ENCODE assay signal across 1 cellular context in the genomic region with DNA sequence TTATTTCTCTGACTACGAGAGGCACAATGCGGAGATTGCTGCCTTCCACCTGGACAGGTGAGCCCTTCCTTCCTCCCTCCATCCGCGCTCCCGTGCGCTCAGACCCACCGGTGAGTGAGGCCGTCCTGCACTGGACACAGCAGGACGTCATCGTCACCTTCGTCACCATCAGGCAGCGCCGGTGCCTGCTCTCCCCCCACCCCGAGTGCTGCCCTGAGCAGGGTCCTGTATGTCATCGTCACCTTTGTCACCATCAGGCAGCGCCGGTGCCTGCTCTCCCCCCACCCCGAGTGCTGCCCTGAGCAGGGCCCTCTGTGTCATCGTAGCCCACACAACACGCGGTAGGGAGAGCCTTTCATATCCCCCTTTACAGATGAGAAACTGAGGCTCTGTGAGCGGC.
TF ChIP-seq lines count a peak whose summit lies in the region.

No MANE protein-coding gene starts in this region.

TF ChIP-seq in K562, 482 proteins besides CTCF, POLR2A, EP300 and RAD21:
- TF ChIP-seq, protein P1, sequence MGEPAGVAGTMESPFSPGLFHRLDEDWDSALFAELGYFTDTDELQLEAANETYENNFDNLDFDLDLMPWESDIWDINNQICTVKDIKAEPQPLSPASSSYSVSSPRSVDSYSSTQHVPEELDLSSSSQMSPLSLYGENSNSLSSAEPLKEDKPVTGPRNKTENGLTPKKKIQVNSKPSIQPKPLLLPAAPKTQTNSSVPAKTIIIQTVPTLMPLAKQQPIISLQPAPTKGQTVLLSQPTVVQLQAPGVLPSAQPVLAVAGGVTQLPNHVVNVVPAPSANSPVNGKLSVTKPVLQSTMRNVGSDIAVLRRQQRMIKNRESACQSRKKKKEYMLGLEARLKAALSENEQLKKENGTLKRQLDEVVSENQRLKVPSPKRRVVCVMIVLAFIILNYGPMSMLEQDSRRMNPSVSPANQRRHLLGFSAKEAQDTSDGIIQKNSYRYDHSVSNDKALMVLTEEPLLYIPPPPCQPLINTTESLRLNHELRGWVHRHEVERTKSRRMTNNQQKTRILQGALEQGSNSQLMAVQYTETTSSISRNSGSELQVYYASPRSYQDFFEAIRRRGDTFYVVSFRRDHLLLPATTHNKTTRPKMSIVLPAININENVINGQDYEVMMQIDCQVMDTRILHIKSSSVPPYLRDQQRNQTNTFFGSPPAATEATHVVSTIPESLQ (CRISPR knock-in tag; IDR thresholded peaks at IDR 0.05), result no peak
- TF ChIP-seq, protein P2, sequence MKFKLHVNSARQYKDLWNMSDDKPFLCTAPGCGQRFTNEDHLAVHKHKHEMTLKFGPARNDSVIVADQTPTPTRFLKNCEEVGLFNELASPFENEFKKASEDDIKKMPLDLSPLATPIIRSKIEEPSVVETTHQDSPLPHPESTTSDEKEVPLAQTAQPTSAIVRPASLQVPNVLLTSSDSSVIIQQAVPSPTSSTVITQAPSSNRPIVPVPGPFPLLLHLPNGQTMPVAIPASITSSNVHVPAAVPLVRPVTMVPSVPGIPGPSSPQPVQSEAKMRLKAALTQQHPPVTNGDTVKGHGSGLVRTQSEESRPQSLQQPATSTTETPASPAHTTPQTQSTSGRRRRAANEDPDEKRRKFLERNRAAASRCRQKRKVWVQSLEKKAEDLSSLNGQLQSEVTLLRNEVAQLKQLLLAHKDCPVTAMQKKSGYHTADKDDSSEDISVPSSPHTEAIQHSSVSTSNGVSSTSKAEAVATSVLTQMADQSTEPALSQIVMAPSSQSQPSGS (CRISPR knock-in tag; IDR thresholded peaks at IDR 0.05), result no peak
- TF ChIP-seq PHF20 (IDR thresholded peaks at IDR 0.05; ENCODE audit: partially characterized antibody) (no peak), HCFC1 (IDR thresholded peaks at IDR 0.05; ENCODE audit: low read depth, low read length) (no peak), ARNT (IDR thresholded peaks at IDR 0.05) (no peak), ZNF780A (CRISPR knock-in tag; IDR thresholded peaks at IDR 0.05) (no peak), ZNF696 (CRISPR knock-in tag; conservative IDR thresholded peaks at IDR 0.05) (no peak), HLTF (IDR thresholded peaks at IDR 0.05) (no peak), KLF16 (IDR thresholded peaks at IDR 0.05) (no peak), GTF2F1 (IDR thresholded peaks at IDR 0.05; ENCODE audit: low read depth, low read length) (no peak), FOXK2 (conservative IDR thresholded peaks at IDR 0.05 in 1 of 2, IDR thresholded peaks at IDR 0.05 in 1 of 2; ENCODE audit: low read depth in 2 of 2) (no peak), JUNB (CRISPR knock-in tag; conservative IDR thresholded peaks at IDR 0.05) (no peak), SRSF1 (IDR thresholded peaks at IDR 0.05; ENCODE audit: low read depth, low read length) (no peak), NCOA1 (IDR thresholded peaks at IDR 0.05; ENCODE audit: low read depth) (no peak)
- TF ChIP-seq, protein P3, sequence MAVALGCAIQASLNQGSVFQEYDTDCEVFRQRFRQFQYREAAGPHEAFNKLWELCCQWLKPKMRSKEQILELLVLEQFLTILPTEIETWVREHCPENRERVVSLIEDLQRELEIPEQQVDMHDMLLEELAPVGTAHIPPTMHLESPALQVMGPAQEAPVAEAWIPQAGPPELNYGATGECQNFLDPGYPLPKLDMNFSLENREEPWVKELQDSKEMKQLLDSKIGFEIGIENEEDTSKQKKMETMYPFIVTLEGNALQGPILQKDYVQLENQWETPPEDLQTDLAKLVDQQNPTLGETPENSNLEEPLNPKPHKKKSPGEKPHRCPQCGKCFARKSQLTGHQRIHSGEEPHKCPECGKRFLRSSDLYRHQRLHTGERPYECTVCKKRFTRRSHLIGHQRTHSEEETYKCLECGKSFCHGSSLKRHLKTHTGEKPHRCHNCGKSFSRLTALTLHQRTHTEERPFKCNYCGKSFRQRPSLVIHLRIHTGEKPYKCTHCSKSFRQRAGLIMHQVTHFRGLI (CRISPR knock-in tag; IDR thresholded peaks at IDR 0.05), result no peak
- TF ChIP-seq, protein P4, sequence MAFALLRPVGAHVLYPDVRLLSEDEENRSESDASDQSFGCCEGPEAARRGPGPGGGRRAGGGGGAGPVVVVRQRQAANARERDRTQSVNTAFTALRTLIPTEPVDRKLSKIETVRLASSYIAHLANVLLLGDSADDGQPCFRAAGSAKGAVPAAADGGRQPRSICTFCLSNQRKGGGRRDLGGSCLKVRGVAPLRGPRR (CRISPR knock-in tag; IDR thresholded peaks at IDR 0.05), result no peak
TF ChIP-seq in K562: peak in this region for 0.
